22 cellular contexts compared by ENCODE assay signal in genomic region chr17:44664867-44665266, GRCh38. TPM values are rescaled to one million over a fixed set of nuclear protein-coding genes. Genes with fewer than 3 reads are reported as not detected.
DNase-seq lines count a peak whose midpoint lies in the region; ATAC-seq, FAIRE-seq and TF ChIP-seq lines count a peak whose summit lies in the region.
"Had no signal": no experiment of that assay in that cellular context is flagged by ENCODE, and none has a peak within 500 bp of the region (broad histone marks: within the 10 kb centered on the region; RNA-seq: fewer than 3 reads in every experiment).

No MANE protein-coding gene starts in this region.

- H3K27ac ChIP-seq in HepG2 (ENCODE audit: extremely low read length, insufficient read depth, low read length) (no peak overlapping the region), right lobe of liver (no peak overlapping the region), SK-N-SH (ENCODE audit: low read depth in 2 of 2, low read length in 1 of 2) (no peak overlapping the region)
- H3K27ac ChIP-seq: 22Rv1; BLaER1 treated with 17β-estradiol and CSF1 and Interleukin-3, amounts not matched to agents 10 nM and 100 nM had no signal

- H3K4me3 Mint-ChIP-seq in nephron progenitor cell: no peak overlapping the region
- H3K4me3 Mint-ChIP-seq: CD4-positive, alpha-beta T cell; CD8-positive, alpha-beta memory T cell had no signal

- no peak for FAIRE-seq in HepG2 (lab: Jason Lieb, UNC)
- FAIRE-seq: D721Med, GM12891, GM18507, H54 had no signal

- DNase-seq in HepG2 (ENCODE audit: low spot score): no peak
- DNase-seq in right lobe of liver: no peak
- peak; percentile 41 for DNase-seq in SK-N-SH
- DNase-seq in myocyte (ENCODE audit: low read depth): peak; percentile 20
- DNase-seq in nephron progenitor cell: no peak
- no peak for DNase-seq in HT-29 (ENCODE audit: low spot score)
- DNase-seq: BE2C; CD4-positive, alpha-beta T cell; CD8-positive, alpha-beta memory T cell; DMS 273 treated with DMSO at 0.1 percent for 48 hours; DMS79; EL; GDM1; GOT3 had no signal

- ATAC-seq in HepG2 (no peak), right lobe of liver (no peak)

- TF ChIP-seq POLR2A in HepG2 (IDR thresholded peaks at IDR 0.05; ENCODE audit: insufficient read depth in 1 of 2, low read depth in 2 of 2, low read length in 2 of 2) (no peak), right lobe of liver (IDR thresholded peaks at IDR 0.05) (no peak)

- no peaks in the 10 kb centered on the region for H3K36me3 Mint-ChIP-seq in nephron progenitor cell (ENCODE audit: low read depth)
- H3K36me3 Mint-ChIP-seq: CD14-positive monocyte; CD8-positive, alpha-beta memory T cell had no signal

- peaks cover 3% of the 10 kb centered on the region for H3F3A ChIP-seq in SK-N-SH (replicated peaks; ENCODE audit: insufficient read depth)

- no peaks in the 10 kb centered on the region for H3K9me2 ChIP-seq in SK-N-SH

- no peaks in the 10 kb centered on the region for H3K9me3 ChIP-seq in HepG2 (ENCODE audit: low read length)
- H3K9me3 ChIP-seq in right lobe of liver: no peaks in the 10 kb centered on the region
- H3K9me3 ChIP-seq in SK-N-SH: no peaks in the 10 kb centered on the region
- H3K9me3 ChIP-seq: BE2C; BLaER1 treated with 17β-estradiol and CSF1 and Interleukin-3, amounts not matched to agents 10 nM and 100 nM; HAP-1 had no signal

- H2AFZ ChIP-seq in HepG2 (ENCODE audit: low read length) (no peak overlapping the region), SK-N-SH (ENCODE audit: low read depth) (no peak overlapping the region)

- H3K4me3 ChIP-seq in HepG2 (replicated peaks in 1 of 3; ENCODE audit: insufficient read depth in 1 of 3, low read depth in 2 of 3, low read length in 3 of 3) (no peak overlapping the region), right lobe of liver (no peak overlapping the region), SK-N-SH (ENCODE audit: low read depth in 2 of 2, low read length in 1 of 2) (no peak overlapping the region)
- H3K4me3 ChIP-seq: BLaER1 treated with 17β-estradiol and CSF1 and Interleukin-3, amounts not matched to agents 10 nM and 100 nM; HAP-1 had no signal

- peaks cover 14% of the 10 kb centered on the region for H3K27me3 Mint-ChIP-seq in nephron progenitor cell (ENCODE audit: low read depth, poor library complexity)

- BruUV-seq in HepG2 (replicated peaks; lab: Mats Ljungman, UMichigan): no TSS peak

- no peak overlapping the region for H3K9ac ChIP-seq in HepG2 (ENCODE audit: insufficient read depth, low read depth, low read length)
- no peak overlapping the region for H3K9ac ChIP-seq in SK-N-SH
- H3K9ac ChIP-seq: BLaER1 treated with 17β-estradiol and CSF1 and Interleukin-3, amounts not matched to agents 10 nM and 100 nM had no signal

- POLR2A ChIA-PET in HepG2 (lab: Yijun Ruan, JAX) (no interaction called here), SK-N-SH (lab: Yijun Ruan, JAX) (no interaction called here)

- H3K4me1 Mint-ChIP-seq in nephron progenitor cell: no peaks in the 10 kb centered on the region
- H3K4me1 Mint-ChIP-seq: CD14-positive monocyte; CD8-positive, alpha-beta memory T cell had no signal

- no peaks in the 10 kb centered on the region for H3K9me3 Mint-ChIP-seq in nephron progenitor cell
- H3K9me3 Mint-ChIP-seq: CD14-positive monocyte; CD4-positive, alpha-beta T cell; CD8-positive, alpha-beta memory T cell had no signal

- in situ Hi-C loops in HepG2 (cut with HindIII; ENCODE audit: extremely low pct_ligation_motif_present, low pct_unique_long_range_greater_than_20kb): no loop called here

- intact Hi-C loops in HepG2 (cut with micrococcal nuclease; ENCODE audit: unreplicated experiment): no loop called here
- intact Hi-C loops in right lobe of liver (cut with DNase I): no loop called here

- WGBS in HepG2 (ENCODE audit: low lambda C conversion rate): 39% methylated on average over 1 of the region's 1 CpG
- WGBS in right lobe of liver (ENCODE audit: insufficient coverage, low coverage, low lambda C conversion rate, missing lambda C conversion rate): 85% methylated on average over 1 of the region's 1 CpG
- 90% methylated on average over 1 of the region's 1 CpG for WGBS in SK-N-SH (ENCODE audit: low lambda C conversion rate)

- H3K4me1 ChIP-seq in HepG2 (ENCODE audit: insufficient read depth, low read length) (no peaks in the 10 kb centered on the region), right lobe of liver (no peaks in the 10 kb centered on the region), SK-N-SH (ENCODE audit: control insufficient read depth in 1 of 2, insufficient read depth in 2 of 2, low read depth in 1 of 2, low read length in 1 of 2) (peaks cover 0 to 7% of the 10 kb centered on the region in 2 experiments; a peak in 1 of 4 replicates)
- H3K4me1 ChIP-seq: BE2C; BLaER1 treated with 17β-estradiol and CSF1 and Interleukin-3, amounts not matched to agents 10 nM and 100 nM; HAP-1 had no signal

- TF ChIP-seq RAD21 in HepG2 (CRISPR knock-in tag; IDR thresholded peaks at IDR 0.05): no peak
- TF ChIP-seq RAD21 in SK-N-SH (IDR thresholded peaks at IDR 0.05; ENCODE audit: low read length): no peak

- H3K36me3 ChIP-seq in HepG2 (replicated peaks in 1 of 2; ENCODE audit: control insufficient read depth in 1 of 2, insufficient read depth in 2 of 2, low read length in 2 of 2) (no peaks in the 10 kb centered on the region), right lobe of liver (no peaks in the 10 kb centered on the region), SK-N-SH (replicated peaks in 1 of 2; ENCODE audit: control insufficient read depth in 1 of 2, insufficient read depth in 2 of 2, low read length in 1 of 2) (peaks cover 0 to 5% of the 10 kb centered on the region in 2 experiments)
- H3K36me3 ChIP-seq: BE2C; BLaER1 treated with 17β-estradiol and CSF1 and Interleukin-3, amounts not matched to agents 10 nM and 100 nM had no signal

- H3K4me2 ChIP-seq in HepG2 (ENCODE audit: low read depth, low read length): no peak overlapping the region
- H3K4me2 ChIP-seq in SK-N-SH: no peak overlapping the region
- H3K4me2 ChIP-seq: BLaER1 treated with 17β-estradiol and CSF1 and Interleukin-3, amounts not matched to agents 10 nM and 100 nM had no signal

- no peak for TF ChIP-seq CTCF in HepG2 (CRISPR knock-in tag; IDR thresholded peaks at IDR 0.05)
- no peak for TF ChIP-seq CTCF in right lobe of liver (IDR thresholded peaks at IDR 0.05)
- TF ChIP-seq CTCF in SK-N-SH (IDR thresholded peaks at IDR 0.05): no peak
- no peak for TF ChIP-seq CTCF in nephron progenitor cell (IDR thresholded peaks at IDR 0.05)

- CTCF ChIA-PET in HepG2 (lab: Yijun Ruan, JAX; ENCODE audit: low intra/inter-chr PET ratio, low total read pairs): no interaction called here
- CTCF ChIA-PET in SK-N-SH (lab: Yijun Ruan, JAX): interaction anchor here (1.0 to 1.3 kb wide), 2 partner anchors 9 to 131 kb away, joined by 5 read pairs; partner anchors contain the start of gene MEIOC

- H3K27ac Mint-ChIP-seq in nephron progenitor cell: no peak overlapping the region
- H3K27ac Mint-ChIP-seq: CD14-positive monocyte; CD4-positive, alpha-beta T cell; CD8-positive, alpha-beta memory T cell had no signal

- no peaks in the 10 kb centered on the region for H4K20me1 ChIP-seq in HepG2 (ENCODE audit: insufficient read depth, low read length)
- no peaks in the 10 kb centered on the region for H4K20me1 ChIP-seq in SK-N-SH (ENCODE audit: insufficient read depth)
- H4K20me1 ChIP-seq: BLaER1 treated with 17β-estradiol and CSF1 and Interleukin-3, amounts not matched to agents 10 nM and 100 nM had no signal

- no peaks in the 10 kb centered on the region for H3K27me3 ChIP-seq in HepG2 (ENCODE audit: control insufficient read depth in 1 of 2, insufficient read depth in 2 of 2, low read length in 2 of 2)
- peaks cover 0 to 3% of the 10 kb centered on the region in 2 donors for H3K27me3 ChIP-seq in right lobe of liver
- no peaks in the 10 kb centered on the region for H3K27me3 ChIP-seq in SK-N-SH (ENCODE audit: insufficient read depth)
- H3K27me3 ChIP-seq: BLaER1 treated with 17β-estradiol and CSF1 and Interleukin-3, amounts not matched to agents 10 nM and 100 nM had no signal

- TF ChIP-seq EP300 in HepG2 (IDR thresholded peaks at IDR 0.05; ENCODE audit: low read depth in 2 of 2, low read length in 2 of 2) (no peak), HepG2 (CRISPR knock-in tag; IDR thresholded peaks at IDR 0.05; ENCODE audit: borderline replicate concordance) (no peak), SK-N-SH (IDR thresholded peaks at IDR 0.05; ENCODE audit: borderline replicate concordance in 1 of 2, low read depth in 1 of 2, low read length in 1 of 2) (no peak)

- no peaks in the 10 kb centered on the region for H3K79me2 ChIP-seq in HepG2 (ENCODE audit: insufficient read depth, low read length)
- no peaks in the 10 kb centered on the region for H3K79me2 ChIP-seq in SK-N-SH (ENCODE audit: insufficient read depth)

RNA-seq across cellular contexts. Expression of gene MEIOC, which starts 8.6 kb away (rescaled TPM):
- total RNA-seq in HepG2 (2016; rRNA removed; fragmentation: Illumina TruSeq; extraction: Trizol) (0.07 and 0.15 TPM in 2 replicates), right lobe of liver (not detected), myocyte (0.11 and 0.83 TPM in 2 replicates)
- total RNA-seq in HepG2 (2016; cell fraction: cytosol; rRNA removed; fragmentation: Illumina TruSeq; extraction: Trizol; ENCODE audit: low read depth): 0.10 TPM in 1 of 2 replicates, not detected in the other
- 0.13 TPM in 1 of 2 replicates, not detected in the other for total RNA-seq in HepG2 (2016; cell fraction: insoluble cytoplasmic fraction; rRNA removed; fragmentation: Illumina TruSeq; extraction: Trizol)
- not detected in 2 replicates for total RNA-seq in HepG2 (2016; cell fraction: membrane; rRNA removed; fragmentation: Illumina TruSeq; extraction: Trizol)
- not detected in 2 replicates for total RNA-seq in HepG2 (2016; cell fraction: nucleus; rRNA removed; fragmentation: Illumina TruSeq; extraction: Trizol)
- polyA plus RNA-seq in HepG2 (2011; rRNA removed) (0.04 TPM in 1 of 2 replicates, not detected in the other), SK-N-SH (2012; rRNA removed) (1.2 and 1.3 TPM in 2 replicates)
- polyA plus RNA-seq in HepG2 (2011; cell fraction: cytosol; rRNA removed): 0.06 and 0.09 TPM in 2 replicates
- polyA plus RNA-seq in HepG2 (2011; cell fraction: nucleus; rRNA removed): 0.17 and 0.21 TPM in 2 replicates
- 0.27 and 0.53 TPM in 2 replicates for polyA plus RNA-seq in HepG2 (2012)
- polyA plus RNA-seq in HepG2 (2016; cell fraction: cytosol; fragmentation: Illumina TruSeq; extraction: Trizol; ENCODE audit: low read depth): 0.08 and 0.09 TPM in 2 replicates
- 0.19 TPM in 1 of 2 replicates, not detected in the other for polyA plus RNA-seq in HepG2 (2016; cell fraction: insoluble cytoplasmic fraction; fragmentation: Illumina TruSeq; extraction: Trizol; ENCODE audit: low read depth)
- 0.08 and 0.23 TPM in 2 replicates for polyA plus RNA-seq in HepG2 (2016; cell fraction: membrane; fragmentation: Illumina TruSeq; extraction: Trizol; ENCODE audit: low read depth)
- polyA plus RNA-seq in HepG2 (2016; cell fraction: nucleus; fragmentation: Illumina TruSeq; extraction: Trizol; ENCODE audit: insufficient read depth, low read depth): 0.19 TPM in 1 of 2 replicates, not detected in the other
- polyA minus RNA-seq in HepG2 (2011; rRNA and poly(A)+ RNA removed; ENCODE audit: low replicate concordance): 0.14 TPM in 1 of 2 replicates, not detected in the other
- polyA minus RNA-seq in HepG2 (2011; cell fraction: cytosol; rRNA and poly(A)+ RNA removed): not detected in 2 replicates
- polyA minus RNA-seq in HepG2 (2011; cell fraction: nucleus; rRNA and poly(A)+ RNA removed): 0.13 and 0.37 TPM in 2 replicates
- polyA plus RNA-seq in SK-N-SH (2012; cell fraction: cytosol; rRNA removed): 1.8 and 2.2 TPM in 2 replicates
- 1.3 and 1.6 TPM in 2 replicates for polyA plus RNA-seq in SK-N-SH (2012; cell fraction: nucleus; rRNA removed)
- polyA plus RNA-seq in myocyte (2012): 0.61 TPM
- total RNA-seq in HT-29 (2014; rRNA removed; shearing (Covaris generic)): not detected in 2 replicates

RNA-seq across cellular contexts. Expression of gene CCDC43, which starts 24.7 kb away (rescaled TPM):
- total RNA-seq in HepG2 (2016; rRNA removed; fragmentation: Illumina TruSeq; extraction: Trizol) (94.8 and 116 TPM in 2 replicates), right lobe of liver (1 to 10 TPM; 4.5 to 8.4 (median 5.6) TPM), myocyte (60.9 and 69.7 TPM in 2 replicates)
- 11.0 and 13.6 TPM in 2 replicates for total RNA-seq in HepG2 (2016; cell fraction: cytosol; rRNA removed; fragmentation: Illumina TruSeq; extraction: Trizol; ENCODE audit: low read depth)
- 93.0 and 123 TPM in 2 replicates for total RNA-seq in HepG2 (2016; cell fraction: insoluble cytoplasmic fraction; rRNA removed; fragmentation: Illumina TruSeq; extraction: Trizol)
- 37.8 and 46.7 TPM in 2 replicates for total RNA-seq in HepG2 (2016; cell fraction: membrane; rRNA removed; fragmentation: Illumina TruSeq; extraction: Trizol)
- 58.7 and 75.0 TPM in 2 replicates for total RNA-seq in HepG2 (2016; cell fraction: nucleus; rRNA removed; fragmentation: Illumina TruSeq; extraction: Trizol)
- polyA plus RNA-seq in HepG2 (2011; rRNA removed) (12.4 and 17.5 TPM in 2 replicates), SK-N-SH (2012; rRNA removed) (6.4 and 8.9 TPM in 2 replicates)
- polyA plus RNA-seq in HepG2 (2011; cell fraction: cytosol; rRNA removed): 8.3 and 10.3 TPM in 2 replicates
- polyA plus RNA-seq in HepG2 (2011; cell fraction: nucleus; rRNA removed): 8.6 and 9.0 TPM in 2 replicates
- 29.4 and 39.6 TPM in 2 replicates for polyA plus RNA-seq in HepG2 (2012)
- polyA plus RNA-seq in HepG2 (2016; cell fraction: cytosol; fragmentation: Illumina TruSeq; extraction: Trizol; ENCODE audit: low read depth): 6.9 and 7.3 TPM in 2 replicates
- polyA plus RNA-seq in HepG2 (2016; cell fraction: insoluble cytoplasmic fraction; fragmentation: Illumina TruSeq; extraction: Trizol; ENCODE audit: low read depth): 89.3 and 93.4 TPM in 2 replicates
- polyA plus RNA-seq in HepG2 (2016; cell fraction: membrane; fragmentation: Illumina TruSeq; extraction: Trizol; ENCODE audit: low read depth): 19.3 and 20.4 TPM in 2 replicates
- polyA plus RNA-seq in HepG2 (2016; cell fraction: nucleus; fragmentation: Illumina TruSeq; extraction: Trizol; ENCODE audit: insufficient read depth, low read depth): 81.3 and 81.9 TPM in 2 replicates
- polyA minus RNA-seq in HepG2 (2011; rRNA and poly(A)+ RNA removed; ENCODE audit: low replicate concordance): 8.9 and 9.5 TPM in 2 replicates
- polyA minus RNA-seq in HepG2 (2011; cell fraction: cytosol; rRNA and poly(A)+ RNA removed): 16.4 and 20.5 TPM in 2 replicates
- 40.0 and 40.8 TPM in 2 replicates for polyA minus RNA-seq in HepG2 (2011; cell fraction: nucleus; rRNA and poly(A)+ RNA removed)
- 10.0 and 13.7 TPM in 2 replicates for polyA plus RNA-seq in SK-N-SH (2012; cell fraction: cytosol; rRNA removed)
- polyA plus RNA-seq in SK-N-SH (2012; cell fraction: nucleus; rRNA removed): 6.8 and 10.7 TPM in 2 replicates
- polyA plus RNA-seq in myocyte (2012): 19.9 TPM
- 13.9 and 16.4 TPM in 2 replicates for total RNA-seq in HT-29 (2014; rRNA removed; shearing (Covaris generic))

RNA-seq across cellular contexts. Expression of gene DBF4B, which starts 43.6 kb away (rescaled TPM):
- total RNA-seq in HepG2 (2016; rRNA removed; fragmentation: Illumina TruSeq; extraction: Trizol): 9.0 and 11.7 TPM in 2 replicates
- total RNA-seq in HepG2 (2016; cell fraction: cytosol; rRNA removed; fragmentation: Illumina TruSeq; extraction: Trizol; ENCODE audit: low read depth): 5.1 and 7.1 TPM in 2 replicates
- 9.2 and 10.4 TPM in 2 replicates for total RNA-seq in HepG2 (2016; cell fraction: insoluble cytoplasmic fraction; rRNA removed; fragmentation: Illumina TruSeq; extraction: Trizol)
- 8.6 TPM in 2 replicates for total RNA-seq in HepG2 (2016; cell fraction: membrane; rRNA removed; fragmentation: Illumina TruSeq; extraction: Trizol)
- total RNA-seq in HepG2 (2016; cell fraction: nucleus; rRNA removed; fragmentation: Illumina TruSeq; extraction: Trizol): 14.4 and 16.1 TPM in 2 replicates
- polyA plus RNA-seq in HepG2 (2011; rRNA removed): 11.0 and 13.2 TPM in 2 replicates
- 3.7 and 6.3 TPM in 2 replicates for polyA plus RNA-seq in HepG2 (2011; cell fraction: cytosol; rRNA removed)
- polyA plus RNA-seq in HepG2 (2011; cell fraction: nucleus; rRNA removed): 26.1 and 32.6 TPM in 2 replicates
- polyA plus RNA-seq in HepG2 (2012): 5.8 and 8.4 TPM in 2 replicates
- polyA plus RNA-seq in HepG2 (2016; cell fraction: cytosol; fragmentation: Illumina TruSeq; extraction: Trizol; ENCODE audit: low read depth): 1.6 and 1.7 TPM in 2 replicates
- 10.5 and 12.2 TPM in 2 replicates for polyA plus RNA-seq in HepG2 (2016; cell fraction: insoluble cytoplasmic fraction; fragmentation: Illumina TruSeq; extraction: Trizol; ENCODE audit: low read depth)
- 6.2 and 6.4 TPM in 2 replicates for polyA plus RNA-seq in HepG2 (2016; cell fraction: membrane; fragmentation: Illumina TruSeq; extraction: Trizol; ENCODE audit: low read depth)
- polyA plus RNA-seq in HepG2 (2016; cell fraction: nucleus; fragmentation: Illumina TruSeq; extraction: Trizol; ENCODE audit: insufficient read depth, low read depth): 45.6 and 45.7 TPM in 2 replicates
- 14.4 and 29.8 TPM in 2 replicates for polyA minus RNA-seq in HepG2 (2011; rRNA and poly(A)+ RNA removed; ENCODE audit: low replicate concordance)
- polyA minus RNA-seq in HepG2 (2011; cell fraction: cytosol; rRNA and poly(A)+ RNA removed): 2.5 and 3.0 TPM in 2 replicates
- 8.5 and 9.8 TPM in 2 replicates for polyA minus RNA-seq in HepG2 (2011; cell fraction: nucleus; rRNA and poly(A)+ RNA removed)
- total RNA-seq in right lobe of liver: 1 to 10 TPM in 5 of 6 experiments, under 1 TPM in 1; 0.81 to 2.3 (median 1.7) TPM
- 8.3 and 9.6 TPM in 2 replicates for polyA plus RNA-seq in SK-N-SH (2012; rRNA removed)
- 3.5 and 4.9 TPM in 2 replicates for polyA plus RNA-seq in SK-N-SH (2012; cell fraction: cytosol; rRNA removed)
- 40.4 and 40.6 TPM in 2 replicates for polyA plus RNA-seq in SK-N-SH (2012; cell fraction: nucleus; rRNA removed)
- 2.4 and 4.6 TPM in 2 replicates for total RNA-seq in myocyte
- polyA plus RNA-seq in myocyte (2012): 2.9 TPM
- 11.4 and 11.8 TPM in 2 replicates for total RNA-seq in HT-29 (2014; rRNA removed; shearing (Covaris generic))

Comparison
In these comparisons a context has a peak if more than half of its experiments do, and no peak if none do; other contexts are left out.
1. DNase-seq: peak in SK-N-SH (single experiment) and myocyte (single experiment); none in HepG2 (single experiment), right lobe of liver (0 of 3), nephron progenitor cell (single experiment) and HT-29 (single experiment).
2. Of the 25 proteins assayed by ChIP-seq in both HepG2 and SK-N-SH: peak only in HepG2: none; only in SK-N-SH: TCF12; in both: none; in neither: 24.